In the genomic region with DNA sequence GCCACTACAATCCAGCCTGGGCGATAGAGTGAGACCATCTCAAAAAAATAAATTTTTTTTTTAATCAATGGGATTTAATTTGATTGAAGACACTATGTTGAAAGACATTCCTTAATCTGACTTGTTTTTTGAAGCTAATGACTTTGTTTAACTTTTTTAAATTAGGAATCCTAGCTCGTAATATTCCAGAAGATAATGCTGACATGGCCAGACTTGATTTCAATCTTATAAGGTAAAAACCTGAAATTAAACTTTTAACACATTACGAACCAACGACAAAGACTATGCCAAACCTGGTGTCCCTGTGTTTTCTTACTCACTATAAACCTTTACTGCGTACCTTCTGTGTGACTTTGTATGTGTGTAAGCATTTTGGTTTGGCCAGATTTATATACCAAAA, we compare ENCODE assay signal across 24 cellular contexts. TPM values are rescaled to one million over a fixed set of nuclear protein-coding genes. Genes with fewer than 3 reads are reported as not detected.
DNase-seq lines count a peak whose midpoint lies in the region; ATAC-seq, FAIRE-seq and TF ChIP-seq lines count a peak whose summit lies in the region.
"Had no signal": no experiment of that assay in that cellular context is flagged by ENCODE, and none has a peak within 500 bp of the region (broad histone marks: within the 10 kb centered on the region; RNA-seq: fewer than 3 reads in every experiment).

No MANE protein-coding gene starts in this region.

- H3K23ac ChIP-seq in IMR-90 (ENCODE audit: low read depth, low read length), result no peak overlapping the region

- H3K27ac ChIP-seq in HepG2 (ENCODE audit: extremely low read length, insufficient read depth, low read length) (no peak overlapping the region), right lobe of liver (no peak overlapping the region), IMR-90 (ENCODE audit: insufficient read depth, low read length) (no peak overlapping the region), astrocyte (ENCODE audit: low read depth, low read length) (no peak overlapping the region), osteoblast (ENCODE audit: low read depth, low read length) (no peak overlapping the region), tibial artery (no peak overlapping the region)
- H3K27ac ChIP-seq: BLaER1 treated with 17β-estradiol and CSF1 and Interleukin-3, amounts not matched to agents 10 nM and 100 nM; C4-2B had no signal

- peaks cover 14 to 15% of the 10 kb centered on the region in 2 experiments for H3K79me1 ChIP-seq in IMR-90 (ENCODE audit: low read depth in 1 of 2, low read length in 2 of 2)

- H3K4me1 ChIP-seq in HepG2 (ENCODE audit: insufficient read depth, low read length), result peaks cover 20% of the 10 kb centered on the region
- no peaks in the 10 kb centered on the region for H3K4me1 ChIP-seq in right lobe of liver
- no peaks in the 10 kb centered on the region; the same call in 1 of the 2 replicates for H3K4me1 ChIP-seq in IMR-90 (ENCODE audit: control insufficient read depth, insufficient read depth, low read length)
- no peaks in the 10 kb centered on the region for H3K4me1 ChIP-seq in astrocyte (ENCODE audit: insufficient read depth, low read length)
- H3K4me1 ChIP-seq in osteoblast (ENCODE audit: insufficient read depth, low read length), result peaks cover 8% of the 10 kb centered on the region
- no peaks in the 10 kb centered on the region for H3K4me1 ChIP-seq in tibial artery
- H3K4me1 ChIP-seq: BE2C had no signal

- no peak for TF ChIP-seq POLR2A in HepG2 (IDR thresholded peaks at IDR 0.05; ENCODE audit: insufficient read depth in 1 of 2, low read depth in 2 of 2, low read length in 2 of 2)
- no peak for TF ChIP-seq POLR2A in right lobe of liver (IDR thresholded peaks at IDR 0.05)
- no peak for TF ChIP-seq POLR2A in IMR-90 (IDR thresholded peaks at IDR 0.05; ENCODE audit: low read depth, low read length)

- no peak overlapping the region for H3K27ac Mint-ChIP-seq in astrocyte (ENCODE audit: unreplicated experiment)
- H3K27ac Mint-ChIP-seq: CD4-positive, alpha-beta T cell had no signal

- no peak for DNase-seq in HepG2 (ENCODE audit: low spot score)
- DNase-seq in right lobe of liver, result no peak
- no peak for DNase-seq in IMR-90
- DNase-seq in astrocyte (ENCODE audit: low read depth), result no peak
- peak; percentile 22 for DNase-seq in osteoblast (ENCODE audit: insufficient read length, low spot score, missing footprints)
- DNase-seq in tibial artery, result no peak
- DNase-seq in activated T-cell treated with anti-CD3 and anti-CD28 coated beads, Interleukin-2, amount 50 U/mL, for 1 hour, result no peak
- no peak for DNase-seq in NCI-H446 treated with DMSO at 0.1 percent for 48 hours (lab: John Stamatoyannopoulos, UW)
- DNase-seq: 8988T; ACHN; BE2C; Caco-2; Calu3; CD4-positive, alpha-beta T cell; CD8-positive, alpha-beta T cell; DMS79 treated with DMSO at 0.1 percent for 48 hours; GF-D8 had no signal

- CTCF ChIA-PET in HepG2 (lab: Yijun Ruan, JAX; ENCODE audit: low intra/inter-chr PET ratio, low total read pairs) (no interaction called here), IMR-90 (lab: Yijun Ruan, JAX) (no interaction called here)

- H3K4me3 ChIP-seq in HepG2 (replicated peaks in 1 of 3; ENCODE audit: insufficient read depth in 1 of 3, low read depth in 2 of 3, low read length in 3 of 3) (no peak overlapping the region), right lobe of liver (no peak overlapping the region), IMR-90 (ENCODE audit: insufficient read depth, low read depth, low read length) (no peak overlapping the region), astrocyte (ENCODE audit: insufficient read depth, low read depth, low read length) (no peak overlapping the region), osteoblast (ENCODE audit: insufficient read depth, low read length) (no peak overlapping the region), tibial artery (no peak overlapping the region)
- H3K4me3 ChIP-seq: BLaER1 treated with 17β-estradiol and CSF1 and Interleukin-3, amounts not matched to agents 10 nM and 100 nM had no signal

- no peak overlapping the region for H2BK20ac ChIP-seq in IMR-90 (ENCODE audit: low read depth, low read length)

- no peak overlapping the region for H3K4ac ChIP-seq in IMR-90 (ENCODE audit: low read depth, low read length)

- BruUV-seq in HepG2 (replicated peaks; lab: Mats Ljungman, UMichigan) (no TSS peak), IMR-90 (replicated peaks; lab: Mats Ljungman, UMichigan) (no TSS peak)

- TF ChIP-seq EP300 in HepG2 (IDR thresholded peaks at IDR 0.05; ENCODE audit: low read depth in 2 of 2, low read length in 2 of 2), result no peak
- TF ChIP-seq EP300 in HepG2 (CRISPR knock-in tag; IDR thresholded peaks at IDR 0.05; ENCODE audit: borderline replicate concordance), result no peak

- no peak overlapping the region for H3K56ac ChIP-seq in IMR-90 (ENCODE audit: extremely low read depth, insufficient read depth, low read length)

- TF ChIP-seq CTCF in HepG2 (CRISPR knock-in tag; IDR thresholded peaks at IDR 0.05) (no peak), right lobe of liver (IDR thresholded peaks at IDR 0.05) (no peak), IMR-90 (conservative IDR thresholded peaks at IDR 0.05; ENCODE audit: low read depth, low read length) (no peak), astrocyte (IDR thresholded peaks at IDR 0.05; ENCODE audit: insufficient read depth, low read depth, low read length) (no peak), osteoblast (IDR thresholded peaks at IDR 0.05; ENCODE audit: extremely low read depth, low read depth, low read length) (no peak), tibial artery (IDR thresholded peaks at IDR 0.05) (no peak)

- no peaks in the 10 kb centered on the region for H3K9me1 ChIP-seq in IMR-90 (ENCODE audit: insufficient read depth, low read length)

- no peak overlapping the region for H2BK15ac ChIP-seq in IMR-90 (ENCODE audit: low read depth, low read length)

- H3K36me3 ChIP-seq in HepG2 (replicated peaks in 1 of 2; ENCODE audit: control insufficient read depth in 1 of 2, insufficient read depth in 2 of 2, low read length in 2 of 2), result peaks cover 26 to 63% of the 10 kb centered on the region in 2 experiments
- H3K36me3 ChIP-seq in right lobe of liver, result peaks cover 0 to 29% (median 5%) of the 10 kb centered on the region in 4 donors
- peaks cover 30% of the 10 kb centered on the region for H3K36me3 ChIP-seq in IMR-90 (ENCODE audit: control insufficient read depth, insufficient read depth, low read length)
- peaks cover 49% of the 10 kb centered on the region for H3K36me3 ChIP-seq in astrocyte (ENCODE audit: insufficient read depth, low read length)
- peaks cover 46% of the 10 kb centered on the region for H3K36me3 ChIP-seq in osteoblast (ENCODE audit: insufficient read depth, low read length)
- peaks cover 50 to 53% (median 53%) of the 10 kb centered on the region in 3 donors for H3K36me3 ChIP-seq in tibial artery

- H4K20me1 ChIP-seq in HepG2 (ENCODE audit: insufficient read depth, low read length), result no peaks in the 10 kb centered on the region; the same call in 1 of the 2 replicates
- H4K20me1 ChIP-seq in IMR-90 (ENCODE audit: insufficient read depth, low read length), result no peaks in the 10 kb centered on the region
- H4K20me1 ChIP-seq in astrocyte (ENCODE audit: insufficient read depth, low read length), result peaks cover 10% of the 10 kb centered on the region
- H4K20me1 ChIP-seq in osteoblast (ENCODE audit: insufficient read depth, low read length), result no peaks in the 10 kb centered on the region

- TF ChIP-seq RAD21 in HepG2 (CRISPR knock-in tag; IDR thresholded peaks at IDR 0.05) (no peak), IMR-90 (IDR thresholded peaks at IDR 0.05; ENCODE audit: low read length) (no peak)

- no peaks in the 10 kb centered on the region for H3K9me3 Mint-ChIP-seq in astrocyte (ENCODE audit: unreplicated experiment)
- H3K9me3 Mint-ChIP-seq: CD4-positive, alpha-beta T cell; CD8-positive, alpha-beta T cell had no signal

- H3K4me2 ChIP-seq in HepG2 (ENCODE audit: low read depth, low read length) (no peak overlapping the region), IMR-90 (ENCODE audit: low read depth, low read length) (no peak overlapping the region), astrocyte (ENCODE audit: low read length) (no peak overlapping the region), osteoblast (ENCODE audit: insufficient read depth, low read length) (no peak overlapping the region)

- H2AFZ ChIP-seq in HepG2 (ENCODE audit: low read length) (no peak overlapping the region), IMR-90 (replicated peaks; ENCODE audit: low read length, poor library complexity) (no peak overlapping the region), astrocyte (ENCODE audit: low read depth, low read length) (no peak overlapping the region), osteoblast (ENCODE audit: low read length) (no peak overlapping the region)

- H3K4me1 Mint-ChIP-seq in astrocyte (ENCODE audit: low read depth, unreplicated experiment), result peaks cover 4% of the 10 kb centered on the region

- peaks cover 53% of the 10 kb centered on the region for H3K79me2 ChIP-seq in HepG2 (ENCODE audit: insufficient read depth, low read length)
- peaks cover 39% of the 10 kb centered on the region for H3K79me2 ChIP-seq in astrocyte (ENCODE audit: insufficient read depth, low read length)
- peaks cover 50% of the 10 kb centered on the region for H3K79me2 ChIP-seq in osteoblast (ENCODE audit: insufficient read depth, low read length)

- H2BK120ac ChIP-seq in IMR-90 (ENCODE audit: low read depth, low read length), result no peak overlapping the region

- H4K5ac ChIP-seq in IMR-90 (ENCODE audit: low read depth, low read length), result no peak overlapping the region

- no peak overlapping the region for H2BK5ac ChIP-seq in IMR-90 (ENCODE audit: low read depth, low read length, poor library complexity, severe bottlenecking)

- H3K18ac ChIP-seq in IMR-90 (ENCODE audit: low read depth, low read length), result no peak overlapping the region

- H4K8ac ChIP-seq in IMR-90 (ENCODE audit: low read depth in 2 of 2, low read length in 2 of 2), result no peak overlapping the region

- POLR2A ChIA-PET in HepG2 (lab: Yijun Ruan, JAX), result interaction anchor here (1.2 to 2.3 kb wide), 2 partner anchors 8 to 12 kb away, joined by 5 to 10 read pairs; partner anchors contain the start of gene ATIC
- POLR2A ChIA-PET in IMR-90 (lab: Charles Lee; ENCODE audit: unreplicated experiment), result no interaction called here

- intact Hi-C loops in HepG2 (cut with micrococcal nuclease; ENCODE audit: unreplicated experiment) (no loop called here), right lobe of liver (cut with DNase I) (no loop called here), IMR-90 (cut with micrococcal nuclease) (no loop called here), tibial artery (cut with DNase I; ENCODE audit: low total_unique reads) (no loop called here)

- FAIRE-seq in HepG2 (lab: Jason Lieb, UNC), result no peak
- peak; percentile 13 for FAIRE-seq in astrocyte (lab: Jason Lieb, UNC)
- FAIRE-seq: A204.1, D721Med, G401.6, GM12891, GM19239 had no signal

- no peak overlapping the region for H3K14ac ChIP-seq in IMR-90 (replicated peaks; ENCODE audit: low read depth, low read length)

- dilution Hi-C loops in IMR-90 (cut with HindIII; ENCODE audit: low sequenced_read_pairs, unreplicated experiment), result no loop called here

- in situ Hi-C loops in HepG2 (cut with HindIII; ENCODE audit: extremely low pct_ligation_motif_present, low pct_unique_long_range_greater_than_20kb) (no loop called here), IMR-90 (cut with MboI; ENCODE audit: low sequenced_read_pairs) (no loop called here)

- H3K27me3 ChIP-seq in HepG2 (ENCODE audit: control insufficient read depth in 1 of 2, insufficient read depth in 2 of 2, low read length in 2 of 2), result no peaks in the 10 kb centered on the region
- no peaks in the 10 kb centered on the region for H3K27me3 ChIP-seq in right lobe of liver
- no peaks in the 10 kb centered on the region for H3K27me3 ChIP-seq in IMR-90 (ENCODE audit: control insufficient read depth, insufficient read depth, low read length)
- H3K27me3 ChIP-seq in astrocyte (ENCODE audit: insufficient read depth, low read length), result no peaks in the 10 kb centered on the region
- H3K27me3 ChIP-seq in osteoblast (ENCODE audit: insufficient read depth, low read length), result no peaks in the 10 kb centered on the region
- H3K27me3 ChIP-seq in tibial artery, result no peaks in the 10 kb centered on the region
- H3K27me3 ChIP-seq: BE2C; BLaER1 treated with 17β-estradiol and CSF1 and Interleukin-3, amounts not matched to agents 10 nM and 100 nM had no signal

- H2AK5ac ChIP-seq in IMR-90 (ENCODE audit: low read depth, low read length), result no peak overlapping the region

- H3K27me3 Mint-ChIP-seq in astrocyte (ENCODE audit: low read depth, unreplicated experiment), result no peaks in the 10 kb centered on the region
- H3K27me3 Mint-ChIP-seq: CD4-positive, alpha-beta T cell had no signal

- H3K4me3 Mint-ChIP-seq in astrocyte (ENCODE audit: unreplicated experiment), result no peak overlapping the region
- H3K4me3 Mint-ChIP-seq: CD4-positive, alpha-beta T cell; CD8-positive, alpha-beta T cell had no signal

- peaks cover 18% of the 10 kb centered on the region for H3K36me3 Mint-ChIP-seq in astrocyte (ENCODE audit: low read depth, unreplicated experiment)

- H3K9ac ChIP-seq in HepG2 (ENCODE audit: insufficient read depth, low read depth, low read length) (no peak overlapping the region), IMR-90 (ENCODE audit: low read depth, low read length) (no peak overlapping the region), astrocyte (ENCODE audit: low read length) (no peak overlapping the region)

- ATAC-seq in HepG2, result no peak
- ATAC-seq in right lobe of liver, result no peak
- ATAC-seq in IMR-90 (ENCODE audit: low read depth), result no peak
- ATAC-seq: CD8-positive, alpha-beta T cell had no signal

- H4K91ac ChIP-seq in IMR-90 (ENCODE audit: insufficient read depth, low read depth, low read length), result no peak overlapping the region

- no peak overlapping the region for H2AK9ac ChIP-seq in IMR-90 (replicated peaks; ENCODE audit: low read depth, low read length, poor library complexity)

- no peaks in the 10 kb centered on the region for H3K9me3 ChIP-seq in HepG2 (ENCODE audit: low read length)
- no peaks in the 10 kb centered on the region for H3K9me3 ChIP-seq in right lobe of liver
- H3K9me3 ChIP-seq in IMR-90 (ENCODE audit: control insufficient read depth, insufficient read depth, low read length), result no peaks in the 10 kb centered on the region
- H3K9me3 ChIP-seq in astrocyte (ENCODE audit: insufficient read depth, low read depth, low read length), result no peaks in the 10 kb centered on the region
- no peaks in the 10 kb centered on the region for H3K9me3 ChIP-seq in osteoblast (ENCODE audit: low read depth, low read length)
- no peaks in the 10 kb centered on the region for H3K9me3 ChIP-seq in tibial artery
- H3K9me3 ChIP-seq: BE2C, Caco-2 had no signal

- WGBS in HepG2 (ENCODE audit: low lambda C conversion rate), result 96% methylated on average over 5 of the region's 5 CpGs
- WGBS in right lobe of liver (ENCODE audit: insufficient coverage, low coverage, low lambda C conversion rate, missing lambda C conversion rate), result 99% methylated on average over 5 of the region's 5 CpGs
- no CpG with 5 or more reads among the region's 5 CpGs for WGBS in IMR-90 (ENCODE audit: extremely low coverage in 2 of 2, insufficient read length in 1 of 2), 2 experiments

RNA-seq across cellular contexts. Expression of gene ATIC, which starts 7.6 kb away (rescaled TPM):
- total RNA-seq in HepG2 (2016; rRNA removed; fragmentation: Illumina TruSeq; extraction: Trizol) (89.8 and 276 TPM in 2 replicates), right lobe of liver (10 to 100 TPM; 38.8 to 57.3 (median 43.0) TPM), IMR-90 (2012; rRNA removed) (29.4 and 30.5 TPM in 2 replicates), astrocyte (59.9 and 61.1 TPM in 2 replicates), osteoblast (17.7 and 21.5 TPM in 2 replicates)
- total RNA-seq in HepG2 (2016; cell fraction: cytosol; rRNA removed; fragmentation: Illumina TruSeq; extraction: Trizol; ENCODE audit: low read depth), result 41.3 and 50.0 TPM in 2 replicates
- 74.0 and 293 TPM in 2 replicates for total RNA-seq in HepG2 (2016; cell fraction: insoluble cytoplasmic fraction; rRNA removed; fragmentation: Illumina TruSeq; extraction: Trizol)
- 89.3 and 106 TPM in 2 replicates for total RNA-seq in HepG2 (2016; cell fraction: membrane; rRNA removed; fragmentation: Illumina TruSeq; extraction: Trizol)
- total RNA-seq in HepG2 (2016; cell fraction: nucleus; rRNA removed; fragmentation: Illumina TruSeq; extraction: Trizol), result 158 and 178 TPM in 2 replicates
- polyA plus RNA-seq in HepG2 (2011; rRNA removed) (140 and 146 TPM in 2 replicates), IMR-90 (2012; rRNA removed) (96.8 and 101 TPM in 2 replicates)
- 118 and 158 TPM in 2 replicates for polyA plus RNA-seq in HepG2 (2011; cell fraction: cytosol; rRNA removed)
- polyA plus RNA-seq in HepG2 (2011; cell fraction: nucleus; rRNA removed), result 146 and 172 TPM in 2 replicates
- 332 and 337 TPM in 2 replicates for polyA plus RNA-seq in HepG2 (2012)
- 84.7 and 87.1 TPM in 2 replicates for polyA plus RNA-seq in HepG2 (2016; cell fraction: cytosol; fragmentation: Illumina TruSeq; extraction: Trizol; ENCODE audit: low read depth)
- polyA plus RNA-seq in HepG2 (2016; cell fraction: insoluble cytoplasmic fraction; fragmentation: Illumina TruSeq; extraction: Trizol; ENCODE audit: low read depth), result 500 and 505 TPM in 2 replicates
- 128 and 133 TPM in 2 replicates for polyA plus RNA-seq in HepG2 (2016; cell fraction: membrane; fragmentation: Illumina TruSeq; extraction: Trizol; ENCODE audit: low read depth)
- 347 and 358 TPM in 2 replicates for polyA plus RNA-seq in HepG2 (2016; cell fraction: nucleus; fragmentation: Illumina TruSeq; extraction: Trizol; ENCODE audit: insufficient read depth, low read depth)
- 138 and 191 TPM in 2 replicates for polyA minus RNA-seq in HepG2 (2011; rRNA and poly(A)+ RNA removed; ENCODE audit: low replicate concordance)
- polyA minus RNA-seq in HepG2 (2011; cell fraction: cytosol; rRNA and poly(A)+ RNA removed), result 177 and 194 TPM in 2 replicates
- 127 and 162 TPM in 2 replicates for polyA minus RNA-seq in HepG2 (2011; cell fraction: nucleus; rRNA and poly(A)+ RNA removed)
- polyA plus RNA-seq in IMR-90 (2012; cell fraction: cytosol; rRNA removed), result 29.6 and 76.9 TPM in 2 replicates
- 20.5 and 94.2 TPM in 2 replicates for polyA plus RNA-seq in IMR-90 (2012; cell fraction: nucleus; rRNA removed; ENCODE audit: low replicate concordance)
